ENCODE assay signal across 28 cellular contexts in the genomic region with DNA sequence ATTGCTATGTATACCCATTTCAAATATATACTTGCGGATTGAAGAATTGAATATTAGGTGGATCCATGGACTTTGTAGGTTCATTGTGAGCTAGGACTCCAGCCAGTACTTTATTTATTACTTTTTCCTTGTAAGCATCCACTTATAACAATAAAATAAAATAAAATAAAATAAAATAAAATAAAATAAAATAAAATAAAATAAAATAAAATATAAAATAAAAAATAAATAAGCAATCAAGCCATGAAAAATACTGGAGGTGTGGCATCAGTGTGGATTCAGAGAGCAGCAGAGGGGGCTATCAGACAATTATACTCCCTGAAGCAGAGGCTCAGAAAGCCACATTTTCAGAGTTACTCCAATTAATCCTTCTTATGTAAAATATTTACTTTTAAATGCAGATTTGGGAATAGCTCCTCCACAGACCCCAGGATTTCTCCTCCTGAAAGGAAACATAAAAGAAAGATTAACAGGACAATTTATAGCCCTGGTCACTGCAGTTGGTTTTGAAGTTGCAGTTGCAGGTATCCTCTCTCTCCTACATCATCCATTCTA.
"Had no signal": no experiment of that assay in that cellular context is flagged by ENCODE, and none has a peak within 500 bp of the region (broad histone marks: within the 10 kb centered on the region; RNA-seq: fewer than 3 reads in every experiment).

No MANE protein-coding gene starts in this region.

- H3K4me1 ChIP-seq: colonic mucosa, esophagus squamous epithelium, gastroesophageal sphincter, heart right ventricle had no signal

- H3K36me3 Mint-ChIP-seq: activated naive CD8-positive, alpha-beta T cell had no signal

- H3K27me3 ChIP-seq: brain microvascular endothelial cell, colonic mucosa, esophagus squamous epithelium, gastroesophageal sphincter, heart right ventricle had no signal

- H3K36me3 ChIP-seq: brain microvascular endothelial cell, colonic mucosa, esophagus squamous epithelium, gastroesophageal sphincter, heart right ventricle had no signal

- ATAC-seq: activated T-cell treated with anti-CD3 and anti-CD28 coated beads, Interleukin-2, amount 50 U/mL, for 72 hours; gastroesophageal sphincter; heart right ventricle had no signal

- H3K27me3 Mint-ChIP-seq: activated CD4-positive, alpha-beta memory T cell treated with anti-CD3 and anti-CD28 coated beads, Interleukin-2, amount 10 ng/mL, durations not matched to agents 7 days and 5 days; activated CD4-positive, alpha-beta T cell treated with anti-CD3 and anti-CD28 coated beads, Interleukin-2, amount 10 ng/mL, durations not matched to agents 7 days and 5 days; activated naive CD8-positive, alpha-beta T cell; activated T-cell treated with anti-CD3 and anti-CD28 coated beads, Interleukin-2, amount 50 U/mL, for 24 hours had no signal

- H3K9me3 ChIP-seq: colonic mucosa, esophagus squamous epithelium, gastroesophageal sphincter had no signal

- DNase-seq: activated CD4-positive, alpha-beta memory T cell treated with anti-CD3 and anti-CD28 coated beads, Interleukin-2, amount 10 ng/mL, durations not matched to agents 7 days and 5 days; activated CD4-positive, alpha-beta T cell treated with anti-CD3 and anti-CD28 coated beads for 1 hour; activated CD4-positive, alpha-beta T cell treated with anti-CD3 and anti-CD28 coated beads for 4 hours; activated CD4-positive, alpha-beta T cell treated with anti-CD3 and anti-CD28 coated beads, Interleukin-2, amount 10 ng/mL, durations not matched to agents 7 days and 5 days; activated CD4-positive, alpha-beta T cell treated with anti-CD3 and anti-CD28 coated beads, Interleukin-2, amount 50 U/mL, for 4 hours; activated CD8-positive, alpha-beta memory T cell treated with anti-CD3 and anti-CD28 coated beads, Interleukin-2, amount 50 U/mL, for 48 hours; activated gamma-delta T cell; activated naive CD4-positive, alpha-beta T cell treated with anti-CD3 and anti-CD28 coated beads, Interleukin-2, amount 50 U/mL, for 16 hours; activated naive CD4-positive, alpha-beta T cell treated with Interleukin-2 at 50 U/mL for 16 hours; activated T-cell treated with anti-CD3 and anti-CD28 coated beads for 4 hours; activated T-cell treated with anti-CD3 and anti-CD28 coated beads, Interleukin-2, amount 50 U/mL, for 24 hours; activated T-cell treated with anti-CD3 and anti-CD28 coated beads, Interleukin-2, amount 50 U/mL, for 72 hours; amniotic stem cell; anterior cingulate cortex; brain microvascular endothelial cell; caudate nucleus; colonic mucosa; effector CD8-positive, alpha-beta T cell; esophagus squamous epithelium; foreskin melanocyte; heart right ventricle; T-helper 2 cell had no signal

- H3K27ac Mint-ChIP-seq: activated CD4-positive, alpha-beta memory T cell treated with anti-CD3 and anti-CD28 coated beads, Interleukin-2, amount 10 ng/mL, durations not matched to agents 7 days and 5 days; activated CD4-positive, alpha-beta T cell treated with anti-CD3 and anti-CD28 coated beads, Interleukin-2, amount 10 ng/mL, durations not matched to agents 7 days and 5 days; activated naive CD8-positive, alpha-beta T cell; activated T-cell treated with anti-CD3 and anti-CD28 coated beads, Interleukin-2, amount 50 U/mL, for 24 hours; activated T-cell treated with anti-CD3 and anti-CD28 coated beads, Interleukin-2, amount 50 U/mL, for 72 hours had no signal

- H3K4me3 Mint-ChIP-seq: activated CD4-positive, alpha-beta memory T cell treated with anti-CD3 and anti-CD28 coated beads, Interleukin-2, amount 10 ng/mL, durations not matched to agents 7 days and 5 days; activated CD4-positive, alpha-beta T cell treated with anti-CD3 and anti-CD28 coated beads, Interleukin-2, amount 10 ng/mL, durations not matched to agents 7 days and 5 days; activated naive CD8-positive, alpha-beta T cell; activated T-cell treated with anti-CD3 and anti-CD28 coated beads, Interleukin-2, amount 50 U/mL, for 24 hours; activated T-cell treated with anti-CD3 and anti-CD28 coated beads, Interleukin-2, amount 50 U/mL, for 72 hours had no signal

- FAIRE-seq: astrocyte, endometrium, endothelial cell of umbilical vein had no signal

- H3K4me3 ChIP-seq: colonic mucosa, esophagus squamous epithelium, gastroesophageal sphincter, heart right ventricle had no signal

- H3K27ac ChIP-seq: brain microvascular endothelial cell, colonic mucosa, epithelial cell of prostate, esophagus squamous epithelium, gastroesophageal sphincter, heart right ventricle had no signal

- H3K4me1 Mint-ChIP-seq: activated CD4-positive, alpha-beta memory T cell treated with anti-CD3 and anti-CD28 coated beads, Interleukin-2, amount 10 ng/mL, durations not matched to agents 7 days and 5 days; activated CD4-positive, alpha-beta T cell treated with anti-CD3 and anti-CD28 coated beads, Interleukin-2, amount 10 ng/mL, durations not matched to agents 7 days and 5 days had no signal
